Comparison of ENCODE assay signal across 15 cellular contexts in genomic region chr3:50100956-50101845, GRCh38. TPM values are rescaled to one million over a fixed set of nuclear protein-coding genes. Genes with fewer than 3 reads are reported as not detected.
A peak's percentile ranks its signal among the peaks of the same experiment; 100 is the strongest.
DNase-seq lines count a peak whose midpoint lies in the region; ATAC-seq and TF ChIP-seq lines count a peak whose summit lies in the region.
"Had no signal": no experiment of that assay in that cellular context is flagged by ENCODE, and none has a peak within 500 bp of the region (broad histone marks: within the 10 kb centered on the region; RNA-seq: fewer than 3 reads in every experiment).

No MANE protein-coding gene starts in this region.

- DNase-seq in A673 (ENCODE audit: low spot score), result peak; percentile 76
- peak; percentile 11 for DNase-seq in AG09309 (ENCODE audit: low read depth)
- peak; percentile 95 for DNase-seq in NCI-H82 treated with DMSO at 0.1 percent for 48 hours (lab: John Stamatoyannopoulos, UW; ENCODE audit: unreplicated experiment)
- DNase-seq in left ventricle myocardium inferior, result no peak
- DNase-seq in NCI-H2107 (lab: John Stamatoyannopoulos, UW), result no peak
- DNase-seq in glutamatergic neuron, result no peak
- DNase-seq: mesendoderm, NCI-H2081, nephron progenitor cell had no signal

- H3K27ac ChIP-seq in A673 (ENCODE audit: low read depth, low read length, poor library complexity, severe bottlenecking) (no peak overlapping the region), left ventricle myocardium inferior (replicated peaks) (peak overlapping the region; percentile 13)
- H3K27ac ChIP-seq: adrenal gland, C4-2B, coronary artery, VCaP had no signal

- ATAC-seq in HG02938 (IDR thresholded peaks at IDR 0.05; ENCODE audit: unreplicated experiment), result no peak
- ATAC-seq: GM23338 had no signal

- H3K27ac Mint-ChIP-seq in glutamatergic neuron (ENCODE audit: unreplicated experiment), result no peak overlapping the region
- H3K27ac Mint-ChIP-seq: GM23338, nephron progenitor cell had no signal

- CTCF ChIA-PET in A673 (lab: Charles Lee), result no interaction called here

- H3K36me3 ChIP-seq in A673 (ENCODE audit: insufficient read depth, low read length, poor library complexity, severe bottlenecking) (peaks cover 68% of the 10 kb centered on the region), left ventricle myocardium inferior (peaks cover 100% of the 10 kb centered on the region)

- TF ChIP-seq CTCF in A673 (conservative IDR thresholded peaks at IDR 0.05; ENCODE audit: low read depth, low read length), result no peak
- no peak for TF ChIP-seq CTCF in AG09309 (IDR thresholded peaks at IDR 0.05; ENCODE audit: control insufficient read depth, insufficient read depth, low read depth, low read length, missing control alignments)
- no peak for TF ChIP-seq CTCF in left ventricle myocardium inferior (IDR thresholded peaks at IDR 0.05; ENCODE audit: borderline replicate concordance)
- TF ChIP-seq CTCF in glutamatergic neuron (IDR thresholded peaks at IDR 0.05; ENCODE audit: partially characterized antibody, unreplicated experiment), result no peak

- intact Hi-C loops in A673 (cut with micrococcal nuclease; ENCODE audit: unreplicated experiment) (no loop called here), left ventricle myocardium inferior (cut with micrococcal nuclease) (no loop called here)

- POLR2A ChIA-PET in A673 (lab: Charles Lee; ENCODE audit: low non-redundant PET), result no interaction called here

- no peak overlapping the region for H3K4me3 Mint-ChIP-seq in glutamatergic neuron (ENCODE audit: unreplicated experiment)
- H3K4me3 Mint-ChIP-seq: GM23338, nephron progenitor cell had no signal

- H3K9me3 Mint-ChIP-seq in glutamatergic neuron (ENCODE audit: unreplicated experiment), result peaks cover 3% of the 10 kb centered on the region
- H3K9me3 Mint-ChIP-seq: GM23338, nephron progenitor cell had no signal

- no TSS peak for BruUV-seq in A673 (replicated peaks; lab: Mats Ljungman, UMichigan)

- H3K27me3 Mint-ChIP-seq in glutamatergic neuron (ENCODE audit: unreplicated experiment), result peaks cover 2% of the 10 kb centered on the region

- no peaks in the 10 kb centered on the region for H3K27me3 ChIP-seq in A673 (replicated peaks; ENCODE audit: insufficient read depth, low read depth, low read length, poor library complexity)
- H3K27me3 ChIP-seq in left ventricle myocardium inferior (ENCODE audit: low read depth), result no peaks in the 10 kb centered on the region
- H3K27me3 ChIP-seq: adrenal gland had no signal

- H3K4me1 ChIP-seq in A673 (ENCODE audit: insufficient read depth, low read length, poor library complexity, severe bottlenecking) (peaks cover 17% of the 10 kb centered on the region), left ventricle myocardium inferior (peaks cover 33% of the 10 kb centered on the region)
- H3K4me1 ChIP-seq: adrenal gland had no signal

- H3K9me3 ChIP-seq in A673 (ENCODE audit: low read depth, low read length, poor library complexity, severe bottlenecking), result no peaks in the 10 kb centered on the region
- H3K9me3 ChIP-seq in left ventricle myocardium inferior (replicated peaks), result no peaks in the 10 kb centered on the region
- H3K9me3 ChIP-seq: adrenal gland had no signal

- H3K4me1 Mint-ChIP-seq in glutamatergic neuron (ENCODE audit: low read depth, unreplicated experiment), result no peaks in the 10 kb centered on the region
- H3K4me1 Mint-ChIP-seq: GM23338, nephron progenitor cell had no signal

- H3K4me3 ChIP-seq in A673 (ENCODE audit: low read depth, low read length, poor library complexity, severe bottlenecking) (no peak overlapping the region), AG09309 (ENCODE audit: control insufficient read depth, low read depth, low read length) (no peak overlapping the region), left ventricle myocardium inferior (no peak overlapping the region)
- H3K4me3 ChIP-seq: adrenal gland, coronary artery, GM23338 had no signal

- H3K36me3 Mint-ChIP-seq in glutamatergic neuron (ENCODE audit: unreplicated experiment), result no peaks in the 10 kb centered on the region

RNA-seq across cellular contexts. Expression of gene RBM5, which starts 12.5 kb away (rescaled TPM):
- total RNA-seq in A673 (2021) (80.6 and 89.7 TPM in 2 replicates), left ventricle myocardium inferior (58.4 TPM), glutamatergic neuron (ENCODE audit: unreplicated experiment) (363 TPM)

RNA-seq across cellular contexts. Expression of gene SEMA3F, which starts 53.9 kb away (rescaled TPM):
- total RNA-seq in A673 (2021) (3.9 and 7.8 TPM in 2 replicates), left ventricle myocardium inferior (10.2 TPM), glutamatergic neuron (ENCODE audit: unreplicated experiment) (41.2 TPM)

Comparison
In these comparisons a context has a peak if more than half of its experiments do, and no peak if none do; other contexts are left out.
1. DNase-seq: peak in A673 (single experiment), AG09309 (single experiment) and NCI-H82 treated with DMSO at 0.1 percent for 48 hours (single experiment); none in left ventricle myocardium inferior (single experiment), NCI-H2107 (single experiment) and glutamatergic neuron (single experiment).